Comparison of ENCODE assay signal across 27 cellular contexts in the genomic region with DNA sequence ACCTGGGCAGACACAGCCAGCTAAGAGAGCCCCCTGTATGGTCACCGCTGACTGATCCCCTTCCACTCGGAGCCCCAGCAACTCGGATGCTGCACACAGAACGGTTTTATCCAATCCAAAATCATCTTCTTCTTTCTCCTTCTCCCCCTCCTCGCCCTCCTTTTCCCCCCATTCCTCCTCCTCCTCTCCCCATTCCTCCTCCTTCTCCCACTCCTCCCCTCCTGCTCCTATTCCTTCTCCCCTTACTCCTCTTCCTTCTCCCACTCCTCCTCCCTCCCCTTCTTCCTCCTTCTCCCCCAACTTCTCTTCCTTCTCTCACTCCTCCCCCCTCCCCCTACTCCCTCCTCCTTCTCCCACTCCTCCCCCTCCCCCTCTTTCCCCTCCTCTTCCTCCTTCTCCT.
"Had no signal": no experiment of that assay in that cellular context is flagged by ENCODE, and none has a peak within 500 bp of the region (broad histone marks: within the 10 kb centered on the region; RNA-seq: fewer than 3 reads in every experiment).

No MANE protein-coding gene starts in this region.

- H3K27me3 ChIP-seq: brain microvascular endothelial cell, esophagus muscularis mucosa, foreskin keratinocyte, heart right ventricle, left lung, testis, transverse colon had no signal

- H3K9me3 Mint-ChIP-seq: activated CD4-positive, alpha-beta T cell treated with anti-CD3 and anti-CD28 coated beads, Interleukin-2, amount 10 ng/mL, durations not matched to agents 24 days and 14 days; activated T-helper 17 cell treated with anti-CD3 and anti-CD28 coated beads, Interleukin-2, amount 50 U/mL, for 72 hours; natural killer cell treated with Interleukin-12 subunit alpha and Interleukin-12 subunit beta and Interleukin-15 and Interleukin-18, amount 100 ng/mL, for 72 hours had no signal

- H3K9me3 ChIP-seq: esophagus muscularis mucosa, lower lobe of right lung, testis, transverse colon had no signal

- H3K27ac ChIP-seq: brain microvascular endothelial cell, esophagus muscularis mucosa, foreskin keratinocyte, heart right ventricle, left lung, lower lobe of right lung, testis, transverse colon, WERI-Rb-1 had no signal

- H3K4me3 Mint-ChIP-seq: activated CD4-positive, alpha-beta memory T cell treated with anti-CD3 and anti-CD28 coated beads for 36 hours; activated CD4-positive, alpha-beta T cell treated with anti-CD3 and anti-CD28 coated beads, Interleukin-2, amount 10 ng/mL, durations not matched to agents 24 days and 14 days; activated T-cell treated with anti-CD3 and anti-CD28 coated beads, Interleukin-2, amount 50 U/mL, for 24 hours; activated T-helper 17 cell treated with anti-CD3 and anti-CD28 coated beads, Interleukin-2, amount 50 U/mL, for 72 hours; natural killer cell treated with Interleukin-12 subunit alpha and Interleukin-12 subunit beta and Interleukin-15 and Interleukin-18, amount 100 ng/mL, for 72 hours had no signal

- H3K36me3 ChIP-seq: brain microvascular endothelial cell, esophagus muscularis mucosa, heart right ventricle, left lung, lower lobe of right lung, transverse colon, WERI-Rb-1 had no signal

- H3K4me3 ChIP-seq: esophagus muscularis mucosa, heart right ventricle, left lung, lower lobe of right lung, testis, transverse colon had no signal

- ATAC-seq: activated T-helper 17 cell treated with anti-CD3 and anti-CD28 coated beads, Interleukin-2, amount 50 U/mL, for 72 hours; foreskin keratinocyte; heart right ventricle; left lung; lower lobe of right lung; right cardiac atrium; stimulated activated naive CD8-positive, alpha-beta T cell treated with anti-CD3 and anti-CD28 coated beads, Interleukin-15, Interleukin-2, amounts not matched to agents 100 U/mL and 50 U/mL, for 24 hours had no signal

- FAIRE-seq: astrocyte, TTC549, urothelium cell line had no signal

- H3K27ac Mint-ChIP-seq: activated CD4-positive, alpha-beta memory T cell treated with anti-CD3 and anti-CD28 coated beads for 36 hours; activated CD4-positive, alpha-beta T cell treated with anti-CD3 and anti-CD28 coated beads, Interleukin-2, amount 10 ng/mL, durations not matched to agents 24 days and 14 days; activated T-cell treated with anti-CD3 and anti-CD28 coated beads, Interleukin-2, amount 50 U/mL, for 24 hours; activated T-helper 17 cell treated with anti-CD3 and anti-CD28 coated beads, Interleukin-2, amount 50 U/mL, for 72 hours; natural killer cell treated with Interleukin-12 subunit alpha and Interleukin-12 subunit beta and Interleukin-15 and Interleukin-18, amount 100 ng/mL, for 72 hours had no signal

- H3K36me3 Mint-ChIP-seq: natural killer cell treated with Interleukin-12 subunit alpha and Interleukin-12 subunit beta and Interleukin-15 and Interleukin-18, amount 100 ng/mL, for 72 hours had no signal

- H3K27me3 Mint-ChIP-seq: activated CD4-positive, alpha-beta memory T cell treated with anti-CD3 and anti-CD28 coated beads for 36 hours; activated CD4-positive, alpha-beta T cell treated with anti-CD3 and anti-CD28 coated beads, Interleukin-2, amount 10 ng/mL, durations not matched to agents 24 days and 14 days; activated T-cell treated with anti-CD3 and anti-CD28 coated beads, Interleukin-2, amount 50 U/mL, for 24 hours; activated T-helper 17 cell treated with anti-CD3 and anti-CD28 coated beads, Interleukin-2, amount 50 U/mL, for 72 hours had no signal

- DNase-seq: activated CD4-positive, alpha-beta memory T cell treated with anti-CD3 and anti-CD28 coated beads for 36 hours; activated CD4-positive, alpha-beta T cell treated with anti-CD3 and anti-CD28 coated beads, Interleukin-2, amount 10 ng/mL, durations not matched to agents 24 days and 14 days; activated CD4-positive, CD25-positive, alpha-beta regulatory T cell treated with anti-CD3 and anti-CD28 coated beads, Interleukin-2, amount 50 U/mL, for 72 hours; activated CD8-positive, alpha-beta memory T cell treated with anti-CD3 and anti-CD28 coated beads, Interleukin-2, amount 50 U/mL, for 4 hours; activated gamma-delta T cell treated with Interleukin-2 at 50 U/mL for 16 hours; activated naive CD4-positive, alpha-beta T cell treated with anti-CD3 and anti-CD28 coated beads, Interleukin-2, amount 50 U/mL, for 16 hours; activated T-cell treated with anti-CD3 and anti-CD28 coated beads, Interleukin-2, amount 50 U/mL, for 24 hours; amniotic stem cell; brain microvascular endothelial cell; caudate nucleus; cortex of kidney; foreskin keratinocyte; heart right ventricle; left lung; right cardiac atrium; stimulated activated CD4-positive, alpha-beta T cell treated with anti-CD3 and anti-CD28 coated beads, Interleukin-2, amount 100 ng/mL, for 48 hours; stimulated activated naive CD8-positive, alpha-beta T cell treated with anti-CD3 and anti-CD28 coated beads, Interleukin-15, Interleukin-2, amounts not matched to agents 100 U/mL and 50 U/mL, for 24 hours; testis; transverse colon; WERI-Rb-1 had no signal
